In the genomic region with DNA sequence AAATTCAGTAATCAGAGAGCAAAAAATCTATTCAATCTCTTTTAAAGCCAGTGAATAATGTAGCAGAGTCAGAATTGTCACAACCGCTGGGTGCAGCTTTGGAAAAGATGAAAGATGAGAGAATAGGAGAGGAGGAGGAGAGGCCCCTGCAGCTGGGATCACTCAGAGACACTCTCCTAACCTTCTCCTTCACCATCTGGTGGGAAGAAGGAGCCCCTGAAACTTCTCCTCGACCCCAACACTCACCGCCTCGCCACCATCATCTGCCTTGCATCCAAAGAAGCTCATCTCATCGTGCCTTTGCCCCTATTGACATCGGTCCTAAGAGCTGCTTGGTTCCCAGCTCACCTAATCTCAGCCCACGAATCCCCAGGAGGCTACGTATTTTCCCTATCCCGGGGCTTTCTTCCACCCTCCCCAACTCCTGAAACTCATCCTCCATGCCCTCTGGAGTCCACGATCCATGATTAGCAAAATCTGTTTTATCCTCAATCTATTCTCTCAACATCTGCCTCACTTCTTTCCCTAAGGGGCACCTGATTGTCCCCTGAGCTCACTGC, we compare ENCODE assay signal across 16 cellular contexts. TPM values are rescaled to one million over a fixed set of nuclear protein-coding genes. Genes with fewer than 3 reads are reported as not detected.
DNase-seq lines count a peak whose midpoint lies in the region; ATAC-seq and TF ChIP-seq lines count a peak whose summit lies in the region.
"Had no signal": no experiment of that assay in that cellular context is flagged by ENCODE, and none has a peak within 500 bp of the region (broad histone marks: within the 10 kb centered on the region; RNA-seq: fewer than 3 reads in every experiment).

No MANE protein-coding gene starts in this region.

- peaks cover 10% of the 10 kb centered on the region for H3K4me1 Mint-ChIP-seq in activated T-cell treated with anti-CD3 and anti-CD28 coated beads, Interleukin-2, amount 50 U/mL, for 24 hours (ENCODE audit: low read depth)
- H3K4me1 Mint-ChIP-seq in activated T-cell treated with anti-CD3 and anti-CD28 coated beads, Interleukin-2, amount 50 U/mL, for 4 hours (ENCODE audit: low read depth): peaks cover 15% of the 10 kb centered on the region

- POLR2A ChIA-PET in RWPE1 (lab: Yijun Ruan, JAX; ENCODE audit: low non-redundant PET): no interaction called here

- no peak overlapping the region for H3K4me3 Mint-ChIP-seq in activated T-cell treated with anti-CD3 and anti-CD28 coated beads, Interleukin-2, amount 50 U/mL, for 24 hours
- no peak overlapping the region for H3K4me3 Mint-ChIP-seq in activated T-cell treated with anti-CD3 and anti-CD28 coated beads, Interleukin-2, amount 50 U/mL, for 4 hours

- peak overlapping the region in 1 of 2 donors; percentile 43 for H3K9ac ChIP-seq in colonic mucosa (ENCODE audit: low read depth in 2 of 2, low read length in 2 of 2)

- no peak for TF ChIP-seq EP300 in transverse colon (IDR thresholded peaks at IDR 0.05; ENCODE audit: low read depth)

- H3K4me1 ChIP-seq in colonic mucosa: peaks cover 7% of the 10 kb centered on the region
- peaks cover 96% of the 10 kb centered on the region for H3K4me1 ChIP-seq in mononuclear cell (ENCODE audit: insufficient read depth, low read length)
- H3K4me1 ChIP-seq in transverse colon: peaks cover 0 to 28% (median 3%) of the 10 kb centered on the region in 4 donors

- H3K27me3 ChIP-seq in colonic mucosa: no peaks in the 10 kb centered on the region
- no peaks in the 10 kb centered on the region for H3K27me3 ChIP-seq in mononuclear cell (ENCODE audit: insufficient read depth, low read length)
- no peaks in the 10 kb centered on the region for H3K27me3 ChIP-seq in transverse colon
- H3K27me3 ChIP-seq: gastrocnemius medialis had no signal

- H3K9me3 ChIP-seq in colonic mucosa (no peaks in the 10 kb centered on the region), mononuclear cell (ENCODE audit: low read depth, low read length) (no peaks in the 10 kb centered on the region), transverse colon (no peaks in the 10 kb centered on the region)
- H3K9me3 ChIP-seq: gastrocnemius medialis had no signal

- intact Hi-C loops in colonic mucosa (cut with DNase I) (no loop called here), transverse colon (cut with DNase I; ENCODE audit: low total_unique reads) (no loop called here)

- H3K27ac ChIP-seq in colonic mucosa (peak overlapping the region; percentile 62), transverse colon (peak overlapping the region; percentile 55 to 74 (median 65)), RWPE1 (no peak overlapping the region)

- 72 to 78% methylated on average over 5 to 10 of the region's 10 CpGs for WGBS in transverse colon (ENCODE audit: low coverage in 1 of 2), 2 donors

- no peak for TF ChIP-seq POLR2A in transverse colon (IDR thresholded peaks at IDR 0.05)

- H3K36me3 ChIP-seq in colonic mucosa (no peaks in the 10 kb centered on the region), transverse colon (no peaks in the 10 kb centered on the region)
- H3K36me3 ChIP-seq: gastrocnemius medialis had no signal

- H3K4me3 ChIP-seq in colonic mucosa (no peak overlapping the region), mononuclear cell (ENCODE audit: low read length) (peak overlapping the region; percentile 20), transverse colon (no peak overlapping the region)
- H3K4me3 ChIP-seq: gastrocnemius medialis had no signal

- no peak for TF ChIP-seq CTCF in colonic mucosa (IDR thresholded peaks at IDR 0.05)
- TF ChIP-seq CTCF in transverse colon (IDR thresholded peaks at IDR 0.05): no peak
- TF ChIP-seq CTCF in RWPE1 (conservative IDR thresholded peaks at IDR 0.05; ENCODE audit: low read depth): no peak

- H3K27ac Mint-ChIP-seq in activated T-cell treated with anti-CD3 and anti-CD28 coated beads, Interleukin-2, amount 50 U/mL, for 24 hours: no peak overlapping the region
- H3K27ac Mint-ChIP-seq: activated naive CD4-positive, alpha-beta T cell treated with anti-CD3 and anti-CD28 coated beads, Interleukin-2, amount 50 U/mL, for 72 hours had no signal

- no peaks in the 10 kb centered on the region for H3K36me3 Mint-ChIP-seq in activated T-cell treated with anti-CD3 and anti-CD28 coated beads, Interleukin-2, amount 50 U/mL, for 24 hours (ENCODE audit: low read depth)
- H3K36me3 Mint-ChIP-seq in activated T-cell treated with anti-CD3 and anti-CD28 coated beads, Interleukin-2, amount 50 U/mL, for 4 hours (ENCODE audit: insufficient read depth): no peaks in the 10 kb centered on the region

- peak; percentile 40 for DNase-seq in activated T-cell treated with anti-CD3 and anti-CD28 coated beads, Interleukin-2, amount 50 U/mL, for 24 hours
- no peak for DNase-seq in activated T-cell treated with anti-CD3 and anti-CD28 coated beads, Interleukin-2, amount 50 U/mL, for 4 hours
- DNase-seq in colonic mucosa: no peak
- no peak for DNase-seq in transverse colon
- no peak for DNase-seq in activated CD4-positive, alpha-beta T cell treated with anti-CD3 and anti-CD28 coated beads for 48 hours
- no peak for DNase-seq in RWPE1 (ENCODE audit: low spot score)
- DNase-seq: COR-L47, GDM1, NCI-H2107, NCI-H774, posterior cingulate gyrus had no signal

- in situ Hi-C loops in transverse colon (cut with MboI; ENCODE audit: low pct_ligation_motif_present in 1 of 4, low pct_unique_long_range_greater_than_20kb in 1 of 4, low sequenced_read_pairs in 3 of 4): loop anchor here in 1 of 4 donors (25.0 kb wide), 1 partner anchor 231 kb away; no protein-coding TSS in a partner anchor

- CTCF ChIA-PET in RWPE1 (lab: Yijun Ruan, JAX): no interaction called here

- no peak for ATAC-seq in activated T-cell treated with anti-CD3 and anti-CD28 coated beads, Interleukin-2, amount 50 U/mL, for 4 hours
- no peak for ATAC-seq in GM18858 (IDR thresholded peaks at IDR 0.05; ENCODE audit: unreplicated experiment)
- ATAC-seq: gastrocnemius medialis, Right ventricle myocardium inferior had no signal

- H3K27me3 Mint-ChIP-seq in activated T-cell treated with anti-CD3 and anti-CD28 coated beads, Interleukin-2, amount 50 U/mL, for 24 hours: no peaks in the 10 kb centered on the region
- no peaks in the 10 kb centered on the region for H3K27me3 Mint-ChIP-seq in activated T-cell treated with anti-CD3 and anti-CD28 coated beads, Interleukin-2, amount 50 U/mL, for 4 hours (ENCODE audit: low read depth)

- H3K9me3 Mint-ChIP-seq in activated T-cell treated with anti-CD3 and anti-CD28 coated beads, Interleukin-2, amount 50 U/mL, for 24 hours: no peaks in the 10 kb centered on the region
- H3K9me3 Mint-ChIP-seq in activated T-cell treated with anti-CD3 and anti-CD28 coated beads, Interleukin-2, amount 50 U/mL, for 4 hours: no peaks in the 10 kb centered on the region
- H3K9me3 Mint-ChIP-seq: activated naive CD4-positive, alpha-beta T cell treated with anti-CD3 and anti-CD28 coated beads, Interleukin-2, amount 50 U/mL, for 72 hours had no signal

RNA-seq across cellular contexts. Expression of a gene that starts 58.5 kb away (rescaled TPM):
- total RNA-seq in activated T-cell treated with anti-CD3 and anti-CD28 coated beads, Interleukin-2, amount 50 U/mL, for 4 hours: under 1 TPM in 1 of 3 donors, not detected in 2; 0.19 TPM
- total RNA-seq in colonic mucosa (100 to 1,000 TPM in 1 of 2 donors, 10 to 100 TPM in 1; 61.3 to 125 TPM), mononuclear cell (not detected), transverse colon (100 to 1,000 TPM in 1 of 4 donors, 10 to 100 TPM in 3; 60.6 to 108 (median 74.6) TPM)
- total RNA-seq: activated naive CD4-positive, alpha-beta T cell treated with anti-CD3 and anti-CD28 coated beads, Interleukin-2, amount 50 U/mL, for 72 hours had no signal

Comparison
In these comparisons a context has a peak if more than half of its experiments do, and no peak if none do; other contexts are left out.
1. RNA of a gene that starts 58.5 kb away (total RNA-seq): 61.3 to 125 TPM in colonic mucosa and 60.6 to 108 TPM in transverse colon; 0.19 TPM in activated T-cell treated with anti-CD3 and anti-CD28 coated beads, Interleukin-2, amount 50 U/mL, for 4 hours and not detected in mononuclear cell (single experiment); every median in the first group is over 10 times any median in the second.